Comparison of ENCODE assay signal across 8 cellular contexts in the genomic region with DNA sequence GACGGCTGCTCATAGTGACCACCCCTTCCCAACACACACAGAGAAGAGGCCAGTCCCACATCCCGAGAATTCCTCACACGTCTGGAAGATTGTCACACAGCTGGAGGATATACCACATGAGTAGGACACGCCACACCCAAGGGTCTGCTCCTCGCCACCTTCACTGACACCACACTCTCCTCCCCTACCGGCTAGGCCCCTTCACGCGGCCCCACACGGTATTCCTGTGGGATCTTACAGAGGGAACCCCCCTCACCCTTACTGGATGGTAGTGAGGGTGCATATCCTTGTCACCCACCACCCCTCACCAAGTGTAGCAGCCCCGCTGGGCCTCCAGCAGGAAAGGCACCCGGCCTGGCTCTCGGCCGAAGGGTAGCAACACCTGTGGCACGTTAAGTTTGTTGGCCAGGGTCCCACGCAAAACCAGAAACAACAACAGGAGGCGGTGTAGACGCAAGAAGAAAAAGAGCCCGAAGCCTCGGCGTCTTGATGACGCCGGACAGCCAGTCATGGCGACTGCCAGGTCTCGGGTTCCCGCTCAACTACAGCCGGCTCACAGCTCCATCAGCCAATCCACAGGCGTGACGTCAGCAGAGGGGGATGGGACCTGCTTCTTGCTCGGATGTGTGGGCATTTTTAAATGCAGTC. TPM values are rescaled to one million over a fixed set of nuclear protein-coding genes. Genes with fewer than 3 reads are reported as not detected.
DNase-seq lines count a peak whose midpoint lies in the region; ATAC-seq and TF ChIP-seq lines count a peak whose summit lies in the region.

A gene (minus strand): TSS at position 540 of the 648 bp plus-strand sequence.

- peaks cover 3% of the 10 kb centered on the region for H3K9me3 Mint-ChIP-seq in activated CD4-positive, alpha-beta memory T cell treated with anti-CD3 and anti-CD28 coated beads for 36 hours

- H3K27me3 Mint-ChIP-seq in activated CD4-positive, alpha-beta memory T cell treated with anti-CD3 and anti-CD28 coated beads for 36 hours: no peaks in the 10 kb centered on the region

- H3K27ac Mint-ChIP-seq in activated CD4-positive, alpha-beta memory T cell treated with anti-CD3 and anti-CD28 coated beads for 36 hours: peak within 1 kb of the TSS; percentile 6

- intact Hi-C loops in activated CD4-positive, alpha-beta memory T cell treated with anti-CD3 and anti-CD28 coated beads for 36 hours (cut with micrococcal nuclease): loop anchor here (5.0 to 10.0 kb wide), 2 partner anchors 160 to 347 kb away; a partner anchor contains a TSS

- H3K4me3 Mint-ChIP-seq in activated CD4-positive, alpha-beta memory T cell treated with anti-CD3 and anti-CD28 coated beads for 36 hours: no peak within 1 kb of the TSS

- H3K36me3 ChIP-seq in GM06990 (ENCODE audit: control insufficient read depth, insufficient read depth, low read length) (peaks cover 7% of the 10 kb centered on the region), cardiac muscle cell (peaks cover 7% of the 10 kb centered on the region)

- H3K27ac ChIP-seq in cardiac muscle cell: peak within 1 kb of the TSS; percentile 81

- ATAC-seq in HG02623 (IDR thresholded peaks at IDR 0.05; ENCODE audit: unreplicated experiment): no peak
- ATAC-seq in GM21528 (IDR thresholded peaks at IDR 0.05; ENCODE audit: low FRiP score, unreplicated experiment): no peak
- no peak for ATAC-seq in HG03280 (IDR thresholded peaks at IDR 0.05; ENCODE audit: unreplicated experiment)

- no peaks in the 10 kb centered on the region for H3K9me3 ChIP-seq in cardiac muscle cell (ENCODE audit: low read depth)

- POLR2A ChIA-PET in activated CD4-positive, alpha-beta memory T cell treated with anti-CD3 and anti-CD28 coated beads for 36 hours (lab: Charles Lee): no interaction called here

- CTCF ChIA-PET in activated CD4-positive, alpha-beta memory T cell treated with anti-CD3 and anti-CD28 coated beads for 36 hours (lab: Charles Lee): no interaction called here

- peaks cover 39% of the 10 kb centered on the region for H3K36me3 Mint-ChIP-seq in activated CD4-positive, alpha-beta memory T cell treated with anti-CD3 and anti-CD28 coated beads for 36 hours

- DNase-seq in GM06990 (ENCODE audit: extremely low read depth, insufficient read length): peak; percentile 20
- no peak for DNase-seq in activated CD4-positive, alpha-beta memory T cell treated with anti-CD3 and anti-CD28 coated beads for 36 hours
- DNase-seq in cardiac muscle cell (ENCODE audit: low read depth in 1 of 2, low spot score in 1 of 2): peak in 1 of 2 donors; percentile 80
- peak; percentile 68 for DNase-seq in pulmonary artery endothelial cell (ENCODE audit: low read depth, low spot score)
- no peak for DNase-seq in T-helper 9 cell

- TF ChIP-seq CTCF in GM06990 (IDR thresholded peaks at IDR 0.05; ENCODE audit: insufficient read depth, low read length, poor library complexity, severe bottlenecking): no peak
- no peak for TF ChIP-seq CTCF in cardiac muscle cell (IDR thresholded peaks at IDR 0.05; ENCODE audit: low read depth, low read length)

- no peak within 1 kb of the TSS for H3K4me3 ChIP-seq in GM06990 (replicated peaks; ENCODE audit: low read depth, low read length)
- H3K4me3 ChIP-seq in cardiac muscle cell: no peak within 1 kb of the TSS

- H3K4me1 ChIP-seq in cardiac muscle cell (ENCODE audit: low read depth): no peaks in the 10 kb centered on the region

- H3K27me3 ChIP-seq in GM06990 (replicated peaks; ENCODE audit: control insufficient read depth, insufficient read depth, low read length): no peaks in the 10 kb centered on the region
- no peaks in the 10 kb centered on the region for H3K27me3 ChIP-seq in cardiac muscle cell

- peaks cover 45% of the 10 kb centered on the region for H3K4me1 Mint-ChIP-seq in activated CD4-positive, alpha-beta memory T cell treated with anti-CD3 and anti-CD28 coated beads for 36 hours (ENCODE audit: low read depth)

RNA-seq across cellular contexts. Expression of the gene that starts here (rescaled TPM):
- total RNA-seq in activated CD4-positive, alpha-beta memory T cell treated with anti-CD3 and anti-CD28 coated beads for 36 hours: under 1 TPM; 0.05 to 0.12 TPM
- total RNA-seq in cardiac muscle cell (0.18 TPM in 1 of 2 replicates, not detected in the other), pulmonary artery endothelial cell (0.07 and 0.11 TPM in 2 replicates)
- polyA plus RNA-seq in cardiac muscle cell: not detected in 2 replicates

Comparison
In these comparisons a context has a peak if more than half of its experiments do, and no peak if none do; other contexts are left out.
1. Peak in DNase-seq in pulmonary artery endothelial cell; RNA of the gene not detected or under 1 TPM.